Comparison of ENCODE assay signal across 10 cellular contexts in genomic region chr1:114032271-114033218, GRCh38. TPM values are rescaled to one million over a fixed set of nuclear protein-coding genes. Genes with fewer than 3 reads are reported as not detected.
DNase-seq lines count a peak whose midpoint lies in the region; ATAC-seq and TF ChIP-seq lines count a peak whose summit lies in the region.
"Had no signal": no experiment of that assay in that cellular context is flagged by ENCODE, and none has a peak within 500 bp of the region (broad histone marks: within the 10 kb centered on the region; RNA-seq: fewer than 3 reads in every experiment).

No MANE protein-coding gene starts in this region.

- no peak for TF ChIP-seq POLR2A in transverse colon (IDR thresholded peaks at IDR 0.05)

- 70 to 73% methylated on average over 5 to 7 of the region's 7 CpGs for WGBS in transverse colon (ENCODE audit: low coverage in 1 of 2), 2 donors

- no peak overlapping the region for H3K4me3 ChIP-seq in PC-9
- H3K4me3 ChIP-seq in fibroblast of mammary gland (ENCODE audit: control insufficient read depth, low read depth, low read length), result no peak overlapping the region
- peak overlapping the region; percentile 13 for H3K4me3 ChIP-seq in osteoblast (ENCODE audit: insufficient read depth, low read length)
- H3K4me3 ChIP-seq in transverse colon, result no peak overlapping the region
- H3K4me3 ChIP-seq: thoracic aorta had no signal

- no peak for TF ChIP-seq EP300 in transverse colon (IDR thresholded peaks at IDR 0.05; ENCODE audit: low read depth)

- intact Hi-C loops in PC-9 (cut with micrococcal nuclease; ENCODE audit: unreplicated experiment) (no loop called here), transverse colon (cut with DNase I; ENCODE audit: low total_unique reads) (no loop called here)

- H3K4me1 ChIP-seq in PC-9 (replicated peaks; ENCODE audit: insufficient read depth) (peaks cover 41% of the 10 kb centered on the region), osteoblast (ENCODE audit: insufficient read depth, low read length) (peaks cover 13% of the 10 kb centered on the region), transverse colon (no peaks in the 10 kb centered on the region)

- no peak for ATAC-seq in GM18517 (IDR thresholded peaks at IDR 0.05; ENCODE audit: unreplicated experiment)

- H3K36me3 ChIP-seq in PC-9 (ENCODE audit: low read depth), result no peaks in the 10 kb centered on the region
- no peaks in the 10 kb centered on the region for H3K36me3 ChIP-seq in osteoblast (ENCODE audit: insufficient read depth, low read length)
- H3K36me3 ChIP-seq in transverse colon, result no peaks in the 10 kb centered on the region
- H3K36me3 ChIP-seq: thoracic aorta had no signal

- peaks cover 33% of the 10 kb centered on the region for H3F3A ChIP-seq in PC-9 (ENCODE audit: insufficient read depth, low read depth)

- H4K20me1 ChIP-seq in PC-9 (ENCODE audit: insufficient read depth) (no peaks in the 10 kb centered on the region), osteoblast (ENCODE audit: insufficient read depth, low read length) (no peaks in the 10 kb centered on the region)

- no peaks in the 10 kb centered on the region for H3K9me2 ChIP-seq in PC-9 (ENCODE audit: insufficient read depth)

- in situ Hi-C loops in transverse colon (cut with MboI; ENCODE audit: low pct_ligation_motif_present in 1 of 4, low pct_unique_long_range_greater_than_20kb in 1 of 4, low sequenced_read_pairs in 3 of 4), result no loop called here

- TF ChIP-seq CTCF in PC-9 (conservative IDR thresholded peaks at IDR 0.05) (no peak), fibroblast of mammary gland (conservative IDR thresholded peaks at IDR 0.05; ENCODE audit: control insufficient read depth, insufficient read depth, low read depth, low read length) (no peak), osteoblast (IDR thresholded peaks at IDR 0.05; ENCODE audit: extremely low read depth, low read depth, low read length) (no peak), transverse colon (IDR thresholded peaks at IDR 0.05) (no peak)

- H3K4me2 ChIP-seq in PC-9 (peak overlapping the region; percentile 58), osteoblast (ENCODE audit: insufficient read depth, low read length) (peak overlapping the region; percentile 69)

- DNase-seq in GM03348 (ENCODE audit: low spot score) (peak; percentile 83), PC-9 (peak in 1 of 2 experiments; percentile 71), fibroblast of mammary gland (ENCODE audit: low read depth) (peak; percentile 96), osteoblast (ENCODE audit: insufficient read length, low spot score, missing footprints) (peak; percentile 88), NAMALWA (ENCODE audit: low spot score) (no peak), ureter (ENCODE audit: low spot score) (no peak), transverse colon (no peak)
- DNase-seq: stimulated activated CD4-positive, alpha-beta T cell treated with anti-CD3 and anti-CD28 coated beads, Interleukin-4, amount 100 ng/mL, for 4 hours had no signal

- POLR2A ChIA-PET in PC-9 (lab: Charles Lee; ENCODE audit: unreplicated experiment), result no interaction called here

- BruUV-seq in PC-9 (replicated peaks; lab: Mats Ljungman, UMichigan), result no TSS peak

- H2AFZ ChIP-seq in PC-9, result no peak overlapping the region
- peak overlapping the region; percentile 48 for H2AFZ ChIP-seq in osteoblast (ENCODE audit: low read length)

- H3K27me3 ChIP-seq in PC-9 (ENCODE audit: insufficient read depth, low read depth) (no peaks in the 10 kb centered on the region), osteoblast (ENCODE audit: insufficient read depth, low read length) (no peaks in the 10 kb centered on the region), transverse colon (no peaks in the 10 kb centered on the region)

- H3K27ac ChIP-seq in PC-9, result peak overlapping the region; percentile 69
- H3K27ac ChIP-seq in osteoblast (ENCODE audit: low read depth, low read length), result no peak overlapping the region
- no peak overlapping the region for H3K27ac ChIP-seq in transverse colon
- H3K27ac ChIP-seq: thoracic aorta had no signal

- H3K9me3 ChIP-seq in PC-9 (ENCODE audit: insufficient read depth, low read depth) (no peaks in the 10 kb centered on the region), osteoblast (ENCODE audit: low read depth, low read length) (no peaks in the 10 kb centered on the region), transverse colon (no peaks in the 10 kb centered on the region)
- H3K9me3 ChIP-seq: thoracic aorta had no signal

- CTCF ChIA-PET in PC-9 (lab: Charles Lee), result no interaction called here

- H3K79me2 ChIP-seq in PC-9 (ENCODE audit: low read depth) (no peaks in the 10 kb centered on the region), osteoblast (ENCODE audit: insufficient read depth, low read length) (no peaks in the 10 kb centered on the region)

RNA-seq across cellular contexts. Expression of gene OLFML3, which starts 53.3 kb away (rescaled TPM):
- total RNA-seq in PC-9 (2021) (0.45 and 0.52 TPM in 2 replicates), osteoblast (359 and 418 TPM in 2 replicates), ureter (43.5 TPM), transverse colon (10 to 100 TPM; 15.7 to 29.2 (median 24.3) TPM)

Comparison
In these comparisons a context has a peak if more than half of its experiments do, and no peak if none do; other contexts are left out.
1. DNase-seq: peak in GM03348 (single experiment), fibroblast of mammary gland (single experiment) and osteoblast (single experiment); none in NAMALWA (single experiment), ureter (single experiment) and transverse colon (single experiment).
2. RNA of gene OLFML3, which starts 53.3 kb away (total RNA-seq): 359 to 418 TPM in osteoblast, 43.5 TPM in ureter (single experiment) and 15.7 to 29.2 TPM in transverse colon; 0.45 to 0.52 TPM in PC-9; every median in the first group is over 10 times any median in the second.